In genomic region chr18:33833847-33834246, GRCh38 we compare ENCODE assay signal across 1 cellular context.
TF ChIP-seq lines count a peak whose summit lies in the region.

No MANE protein-coding gene starts in this region.

TF ChIP-seq in H1, 55 proteins besides CTCF, POLR2A, EP300 and RAD21 (continued from another document):
- no peak for TF ChIP-seq CHD7 (IDR thresholded peaks at IDR 0.05; ENCODE audit: insufficient replicate concordance, low read length)
- TF ChIP-seq EGR1 (IDR thresholded peaks at IDR 0.05; ENCODE audit: borderline replicate concordance, low read depth, low read length), result no peak
- no peak for TF ChIP-seq SRF (IDR thresholded peaks at IDR 0.05; ENCODE audit: low read depth, low read length)
- no peak for TF ChIP-seq PHF8 (conservative IDR thresholded peaks at IDR 0.05; ENCODE audit: low read depth, low read length)
- TF ChIP-seq TCF12 (IDR thresholded peaks at IDR 0.05; ENCODE audit: low read depth, low read length), result no peak
- no peak for TF ChIP-seq SP1 (IDR thresholded peaks at IDR 0.05; ENCODE audit: low read depth, low read length)
- TF ChIP-seq CEBPB (IDR thresholded peaks at IDR 0.05; ENCODE audit: low read depth, low read length), result no peak
- TF ChIP-seq SUZ12 (IDR thresholded peaks at IDR 0.05; ENCODE audit: low read length), result no peak
- no peak for TF ChIP-seq CTBP2 (IDR thresholded peaks at IDR 0.05; ENCODE audit: borderline replicate concordance, insufficient read depth, insufficient read length, low read length)
- TF ChIP-seq SIN3A (conservative IDR thresholded peaks at IDR 0.05 in 1 of 2, IDR thresholded peaks at IDR 0.05 in 1 of 2; ENCODE audit: low read depth in 1 of 2, low read length in 2 of 2), result no peak
- TF ChIP-seq BCL11A (IDR thresholded peaks at IDR 0.05; ENCODE audit: low read depth in 2 of 2, low read length in 2 of 2), result no peak
TF ChIP-seq in H1: peak in this region for 0.
